1 cellular context compared by ENCODE assay signal in genomic region chr11:111069076-111069475, GRCh38.
TF ChIP-seq lines count a peak whose summit lies in the region.

No MANE protein-coding gene starts in this region.

TF ChIP-seq in HepG2, 621 proteins besides CTCF, POLR2A, EP300 and RAD21 (continued from another document):
- TF ChIP-seq, protein P1, sequence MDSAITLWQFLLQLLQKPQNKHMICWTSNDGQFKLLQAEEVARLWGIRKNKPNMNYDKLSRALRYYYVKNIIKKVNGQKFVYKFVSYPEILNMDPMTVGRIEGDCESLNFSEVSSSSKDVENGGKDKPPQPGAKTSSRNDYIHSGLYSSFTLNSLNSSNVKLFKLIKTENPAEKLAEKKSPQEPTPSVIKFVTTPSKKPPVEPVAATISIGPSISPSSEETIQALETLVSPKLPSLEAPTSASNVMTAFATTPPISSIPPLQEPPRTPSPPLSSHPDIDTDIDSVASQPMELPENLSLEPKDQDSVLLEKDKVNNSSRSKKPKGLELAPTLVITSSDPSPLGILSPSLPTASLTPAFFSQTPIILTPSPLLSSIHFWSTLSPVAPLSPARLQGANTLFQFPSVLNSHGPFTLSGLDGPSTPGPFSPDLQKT (CRISPR knock-in tag; IDR thresholded peaks at IDR 0.05; ENCODE audit: borderline replicate concordance): no peak
- TF ChIP-seq, protein P2, sequence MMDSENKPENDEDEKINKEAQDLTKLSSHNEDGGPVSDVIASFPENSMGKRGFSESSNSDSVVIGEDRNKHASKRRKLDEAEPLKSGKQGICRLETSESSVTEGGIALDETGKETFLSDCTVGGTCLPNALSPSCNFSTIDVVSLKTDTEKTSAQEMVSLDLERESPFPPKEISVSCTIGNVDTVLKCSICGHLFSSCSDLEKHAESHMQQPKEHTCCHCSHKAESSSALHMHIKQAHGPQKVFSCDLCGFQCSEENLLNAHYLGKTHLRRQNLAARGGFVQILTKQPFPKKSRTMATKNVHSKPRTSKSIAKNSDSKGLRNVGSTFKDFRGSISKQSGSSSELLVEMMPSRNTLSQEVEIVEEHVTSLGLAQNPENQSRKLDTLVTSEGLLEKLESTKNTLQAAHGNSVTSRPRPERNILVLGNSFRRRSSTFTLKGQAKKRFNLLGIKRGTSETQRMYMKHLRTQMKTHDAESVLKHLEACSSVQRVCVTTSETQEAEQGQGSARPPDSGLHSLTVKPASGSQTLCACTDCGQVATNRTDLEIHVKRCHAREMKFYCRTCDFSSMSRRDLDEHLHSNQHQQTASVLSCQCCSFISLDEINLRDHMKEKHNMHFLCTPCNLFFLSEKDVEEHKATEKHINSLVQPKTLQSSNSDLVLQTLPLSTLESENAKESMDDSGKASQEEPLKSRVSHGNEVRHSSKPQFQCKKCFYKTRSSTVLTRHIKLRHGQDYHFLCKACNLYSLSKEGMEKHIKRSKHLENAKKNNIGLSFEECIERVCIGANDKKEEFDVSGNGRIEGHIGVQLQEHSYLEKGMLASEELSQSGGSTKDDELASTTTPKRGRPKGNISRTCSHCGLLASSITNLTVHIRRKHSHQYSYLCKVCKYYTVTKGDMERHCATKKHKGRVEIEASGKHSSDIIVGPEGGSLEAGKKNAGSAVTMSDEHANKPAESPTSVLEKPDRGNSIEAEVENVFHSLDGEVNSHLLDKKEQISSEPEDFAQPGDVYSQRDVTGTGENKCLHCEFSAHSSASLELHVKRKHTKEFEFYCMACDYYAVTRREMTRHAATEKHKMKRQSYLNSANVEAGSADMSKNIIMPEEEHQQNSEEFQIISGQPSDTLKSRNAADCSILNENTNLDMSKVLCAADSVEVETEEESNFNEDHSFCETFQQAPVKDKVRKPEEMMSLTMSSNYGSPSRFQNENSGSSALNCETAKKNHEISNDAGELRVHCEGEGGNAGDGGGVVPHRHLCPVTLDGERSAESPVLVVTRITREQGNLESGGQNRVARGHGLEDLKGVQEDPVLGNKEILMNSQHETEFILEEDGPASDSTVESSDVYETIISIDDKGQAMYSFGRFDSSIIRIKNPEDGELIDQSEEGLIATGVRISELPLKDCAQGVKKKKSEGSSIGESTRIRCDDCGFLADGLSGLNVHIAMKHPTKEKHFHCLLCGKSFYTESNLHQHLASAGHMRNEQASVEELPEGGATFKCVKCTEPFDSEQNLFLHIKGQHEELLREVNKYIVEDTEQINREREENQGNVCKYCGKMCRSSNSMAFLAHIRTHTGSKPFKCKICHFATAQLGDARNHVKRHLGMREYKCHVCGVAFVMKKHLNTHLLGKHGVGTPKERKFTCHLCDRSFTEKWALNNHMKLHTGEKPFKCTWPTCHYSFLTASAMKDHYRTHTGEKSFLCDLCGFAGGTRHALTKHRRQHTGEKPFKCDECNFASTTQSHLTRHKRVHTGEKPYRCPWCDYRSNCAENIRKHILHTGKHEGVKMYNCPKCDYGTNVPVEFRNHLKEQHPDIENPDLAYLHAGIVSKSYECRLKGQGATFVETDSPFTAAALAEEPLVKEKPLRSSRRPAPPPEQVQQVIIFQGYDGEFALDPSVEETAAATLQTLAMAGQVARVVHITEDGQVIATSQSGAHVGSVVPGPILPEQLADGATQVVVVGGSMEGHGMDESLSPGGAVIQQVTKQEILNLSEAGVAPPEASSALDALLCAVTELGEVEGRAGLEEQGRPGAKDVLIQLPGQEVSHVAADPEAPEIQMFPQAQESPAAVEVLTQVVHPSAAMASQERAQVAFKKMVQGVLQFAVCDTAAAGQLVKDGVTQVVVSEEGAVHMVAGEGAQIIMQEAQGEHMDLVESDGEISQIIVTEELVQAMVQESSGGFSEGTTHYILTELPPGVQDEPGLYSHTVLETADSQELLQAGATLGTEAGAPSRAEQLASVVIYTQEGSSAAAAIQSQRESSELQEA (CRISPR knock-in tag; IDR thresholded peaks at IDR 0.05; ENCODE audit: not compliant biosample characterization): no peak
- TF ChIP-seq ZNF33B (CRISPR knock-in tag; IDR thresholded peaks at IDR 0.05) (no peak), SP1 (IDR thresholded peaks at IDR 0.05) (no peak), SP1 (CRISPR knock-in tag; IDR thresholded peaks at IDR 0.05) (no peak), MYC (CRISPR knock-in tag; IDR thresholded peaks at IDR 0.05; ENCODE audit: borderline replicate concordance) (no peak), ZNF709 (CRISPR knock-in tag; IDR thresholded peaks at IDR 0.05) (no peak), ZNF143 (CRISPR knock-in tag; IDR thresholded peaks at IDR 0.05) (no peak), ZNF335 (CRISPR knock-in tag; IDR thresholded peaks at IDR 0.05) (no peak), ZSCAN20 (CRISPR knock-in tag; IDR thresholded peaks at IDR 0.05; ENCODE audit: borderline replicate concordance) (no peak), ZHX2 (IDR thresholded peaks at IDR 0.05; ENCODE audit: low read depth) (no peak), ZHX2 (CRISPR knock-in tag; IDR thresholded peaks at IDR 0.05; ENCODE audit: borderline replicate concordance) (no peak), ZNF501 (CRISPR knock-in tag; IDR thresholded peaks at IDR 0.05) (no peak), ZNF136 (CRISPR knock-in tag; IDR thresholded peaks at IDR 0.05; ENCODE audit: low read depth) (no peak), GFI1 (CRISPR knock-in tag; IDR thresholded peaks at IDR 0.05; ENCODE audit: borderline replicate concordance) (no peak), KAT2B (IDR thresholded peaks at IDR 0.05; ENCODE audit: borderline replicate concordance, low read depth, low read length) (no peak)
- TF ChIP-seq, protein P3, sequence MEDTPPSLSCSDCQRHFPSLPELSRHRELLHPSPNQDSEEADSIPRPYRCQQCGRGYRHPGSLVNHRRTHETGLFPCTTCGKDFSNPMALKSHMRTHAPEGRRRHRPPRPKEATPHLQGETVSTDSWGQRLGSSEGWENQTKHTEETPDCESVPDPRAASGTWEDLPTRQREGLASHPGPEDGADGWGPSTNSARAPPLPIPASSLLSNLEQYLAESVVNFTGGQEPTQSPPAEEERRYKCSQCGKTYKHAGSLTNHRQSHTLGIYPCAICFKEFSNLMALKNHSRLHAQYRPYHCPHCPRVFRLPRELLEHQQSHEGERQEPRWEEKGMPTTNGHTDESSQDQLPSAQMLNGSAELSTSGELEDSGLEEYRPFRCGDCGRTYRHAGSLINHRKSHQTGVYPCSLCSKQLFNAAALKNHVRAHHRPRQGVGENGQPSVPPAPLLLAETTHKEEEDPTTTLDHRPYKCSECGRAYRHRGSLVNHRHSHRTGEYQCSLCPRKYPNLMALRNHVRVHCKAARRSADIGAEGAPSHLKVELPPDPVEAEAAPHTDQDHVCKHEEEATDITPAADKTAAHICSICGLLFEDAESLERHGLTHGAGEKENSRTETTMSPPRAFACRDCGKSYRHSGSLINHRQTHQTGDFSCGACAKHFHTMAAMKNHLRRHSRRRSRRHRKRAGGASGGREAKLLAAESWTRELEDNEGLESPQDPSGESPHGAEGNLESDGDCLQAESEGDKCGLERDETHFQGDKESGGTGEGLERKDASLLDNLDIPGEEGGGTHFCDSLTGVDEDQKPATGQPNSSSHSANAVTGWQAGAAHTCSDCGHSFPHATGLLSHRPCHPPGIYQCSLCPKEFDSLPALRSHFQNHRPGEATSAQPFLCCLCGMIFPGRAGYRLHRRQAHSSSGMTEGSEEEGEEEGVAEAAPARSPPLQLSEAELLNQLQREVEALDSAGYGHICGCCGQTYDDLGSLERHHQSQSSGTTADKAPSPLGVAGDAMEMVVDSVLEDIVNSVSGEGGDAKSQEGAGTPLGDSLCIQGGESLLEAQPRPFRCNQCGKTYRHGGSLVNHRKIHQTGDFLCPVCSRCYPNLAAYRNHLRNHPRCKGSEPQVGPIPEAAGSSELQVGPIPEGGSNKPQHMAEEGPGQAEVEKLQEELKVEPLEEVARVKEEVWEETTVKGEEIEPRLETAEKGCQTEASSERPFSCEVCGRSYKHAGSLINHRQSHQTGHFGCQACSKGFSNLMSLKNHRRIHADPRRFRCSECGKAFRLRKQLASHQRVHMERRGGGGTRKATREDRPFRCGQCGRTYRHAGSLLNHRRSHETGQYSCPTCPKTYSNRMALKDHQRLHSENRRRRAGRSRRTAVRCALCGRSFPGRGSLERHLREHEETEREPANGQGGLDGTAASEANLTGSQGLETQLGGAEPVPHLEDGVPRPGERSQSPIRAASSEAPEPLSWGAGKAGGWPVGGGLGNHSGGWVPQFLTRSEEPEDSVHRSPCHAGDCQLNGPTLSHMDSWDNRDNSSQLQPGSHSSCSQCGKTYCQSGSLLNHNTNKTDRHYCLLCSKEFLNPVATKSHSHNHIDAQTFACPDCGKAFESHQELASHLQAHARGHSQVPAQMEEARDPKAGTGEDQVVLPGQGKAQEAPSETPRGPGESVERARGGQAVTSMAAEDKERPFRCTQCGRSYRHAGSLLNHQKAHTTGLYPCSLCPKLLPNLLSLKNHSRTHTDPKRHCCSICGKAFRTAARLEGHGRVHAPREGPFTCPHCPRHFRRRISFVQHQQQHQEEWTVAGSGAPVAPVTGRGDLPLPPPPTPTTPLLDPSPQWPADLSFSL (CRISPR knock-in tag; IDR thresholded peaks at IDR 0.05): no peak
- TF ChIP-seq, protein P4, sequence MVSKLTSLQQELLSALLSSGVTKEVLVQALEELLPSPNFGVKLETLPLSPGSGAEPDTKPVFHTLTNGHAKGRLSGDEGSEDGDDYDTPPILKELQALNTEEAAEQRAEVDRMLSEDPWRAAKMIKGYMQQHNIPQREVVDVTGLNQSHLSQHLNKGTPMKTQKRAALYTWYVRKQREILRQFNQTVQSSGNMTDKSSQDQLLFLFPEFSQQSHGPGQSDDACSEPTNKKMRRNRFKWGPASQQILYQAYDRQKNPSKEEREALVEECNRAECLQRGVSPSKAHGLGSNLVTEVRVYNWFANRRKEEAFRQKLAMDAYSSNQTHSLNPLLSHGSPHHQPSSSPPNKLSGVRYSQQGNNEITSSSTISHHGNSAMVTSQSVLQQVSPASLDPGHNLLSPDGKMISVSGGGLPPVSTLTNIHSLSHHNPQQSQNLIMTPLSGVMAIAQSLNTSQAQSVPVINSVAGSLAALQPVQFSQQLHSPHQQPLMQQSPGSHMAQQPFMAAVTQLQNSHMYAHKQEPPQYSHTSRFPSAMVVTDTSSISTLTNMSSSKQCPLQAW (CRISPR knock-in tag; IDR thresholded peaks at IDR 0.05): no peak
- TF ChIP-seq, protein P5, sequence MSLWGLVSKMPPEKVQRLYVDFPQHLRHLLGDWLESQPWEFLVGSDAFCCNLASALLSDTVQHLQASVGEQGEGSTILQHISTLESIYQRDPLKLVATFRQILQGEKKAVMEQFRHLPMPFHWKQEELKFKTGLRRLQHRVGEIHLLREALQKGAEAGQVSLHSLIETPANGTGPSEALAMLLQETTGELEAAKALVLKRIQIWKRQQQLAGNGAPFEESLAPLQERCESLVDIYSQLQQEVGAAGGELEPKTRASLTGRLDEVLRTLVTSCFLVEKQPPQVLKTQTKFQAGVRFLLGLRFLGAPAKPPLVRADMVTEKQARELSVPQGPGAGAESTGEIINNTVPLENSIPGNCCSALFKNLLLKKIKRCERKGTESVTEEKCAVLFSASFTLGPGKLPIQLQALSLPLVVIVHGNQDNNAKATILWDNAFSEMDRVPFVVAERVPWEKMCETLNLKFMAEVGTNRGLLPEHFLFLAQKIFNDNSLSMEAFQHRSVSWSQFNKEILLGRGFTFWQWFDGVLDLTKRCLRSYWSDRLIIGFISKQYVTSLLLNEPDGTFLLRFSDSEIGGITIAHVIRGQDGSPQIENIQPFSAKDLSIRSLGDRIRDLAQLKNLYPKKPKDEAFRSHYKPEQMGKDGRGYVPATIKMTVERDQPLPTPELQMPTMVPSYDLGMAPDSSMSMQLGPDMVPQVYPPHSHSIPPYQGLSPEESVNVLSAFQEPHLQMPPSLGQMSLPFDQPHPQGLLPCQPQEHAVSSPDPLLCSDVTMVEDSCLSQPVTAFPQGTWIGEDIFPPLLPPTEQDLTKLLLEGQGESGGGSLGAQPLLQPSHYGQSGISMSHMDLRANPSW (CRISPR knock-in tag; IDR thresholded peaks at IDR 0.05; ENCODE audit: borderline replicate concordance): no peak
